17 cellular contexts compared by ENCODE assay signal in genomic region chr9:35566417-35566816, GRCh38. TPM values are rescaled to one million over a fixed set of nuclear protein-coding genes. Genes with fewer than 3 reads are reported as not detected.
DNase-seq lines count a peak whose midpoint lies in the region; ATAC-seq and TF ChIP-seq lines count a peak whose summit lies in the region.
"Had no signal": no experiment of that assay in that cellular context is flagged by ENCODE, and none has a peak within 500 bp of the region (broad histone marks: within the 10 kb centered on the region; RNA-seq: fewer than 3 reads in every experiment).

No MANE protein-coding gene starts in this region.

- H3K4ac ChIP-seq in H9 (ENCODE audit: low read depth, low read length), result no peak overlapping the region

- H3K27me3 Mint-ChIP-seq in H9 (ENCODE audit: low read depth), result no peaks in the 10 kb centered on the region

- H3K4me3 ChIP-seq in AG09309 (ENCODE audit: control insufficient read depth, low read depth, low read length), result no peak overlapping the region
- H3K4me3 ChIP-seq: cardiac muscle cell, hepatocyte, thoracic aorta had no signal

- no peak overlapping the region for H3K18ac ChIP-seq in H9 (ENCODE audit: insufficient read length, low read depth, low read length)

- H3K79me2 ChIP-seq in H9 (ENCODE audit: insufficient read depth, low read length), result no peaks in the 10 kb centered on the region
- H3K79me2 ChIP-seq: hepatocyte had no signal

- peaks cover 8 to 12% of the 10 kb centered on the region in 2 experiments for H3K4me1 Mint-ChIP-seq in H9

- no peaks in the 10 kb centered on the region for H3K36me3 Mint-ChIP-seq in H9 (ENCODE audit: insufficient read depth in 1 of 3, low read depth in 3 of 3)

- no peaks in the 10 kb centered on the region for H3K27me3 ChIP-seq in H9 (ENCODE audit: insufficient read depth, low read length)
- H3K27me3 ChIP-seq: BE2C, cardiac muscle cell, hepatocyte had no signal

- H4K20me1 ChIP-seq in H9 (ENCODE audit: control insufficient read depth, insufficient read depth, insufficient read length), result no peaks in the 10 kb centered on the region

- DNase-seq in AG09309 (ENCODE audit: low read depth), result peak; percentile 23
- no peak for DNase-seq in H9
- DNase-seq in SW480 (ENCODE audit: low spot score), result peak; percentile 65
- DNase-seq in hepatic stellate cell (ENCODE audit: low spot score), result peak; percentile 54
- no peak for DNase-seq in COLO829 (ENCODE audit: low spot score)
- DNase-seq in GOT3 (lab: John Stamatoyannopoulos, UW), result no peak
- no peak for DNase-seq in RWPE1 (ENCODE audit: low spot score)
- DNase-seq: activated naive CD4-positive, alpha-beta T cell treated with anti-CD3 and anti-CD28 coated beads for 36 hours; BE2C; DMS79; left colon; NCI-H2107; SIG-M5 had no signal

- H3K4me2 ChIP-seq in H9 (ENCODE audit: insufficient read depth, insufficient read length, low read length), result no peak overlapping the region
- H3K4me2 ChIP-seq: hepatocyte had no signal

- H4K91ac ChIP-seq in H9 (ENCODE audit: insufficient read length, low read depth, low read length), result no peak overlapping the region

- no peak overlapping the region for H3K4me3 Mint-ChIP-seq in H9
- H3K4me3 Mint-ChIP-seq: activated naive CD4-positive, alpha-beta T cell treated with anti-CD3 and anti-CD28 coated beads for 36 hours had no signal

- no peak for ATAC-seq in HG03159 (IDR thresholded peaks at IDR 0.05; ENCODE audit: unreplicated experiment)
- ATAC-seq: left colon had no signal

- H2BK12ac ChIP-seq in H9 (ENCODE audit: insufficient read length, low read depth, low read length), result no peak overlapping the region

- POLR2A ChIA-PET in RWPE1 (lab: Yijun Ruan, JAX; ENCODE audit: low non-redundant PET), result no interaction called here

- H3K9me3 ChIP-seq in H9 (ENCODE audit: control insufficient read depth, low read depth, low read length), result no peaks in the 10 kb centered on the region
- H3K9me3 ChIP-seq: BE2C, thoracic aorta had no signal

- H3K4me1 ChIP-seq in H9 (ENCODE audit: insufficient read depth, low read length), result no peaks in the 10 kb centered on the region
- H3K4me1 ChIP-seq: BE2C had no signal

- H2BK20ac ChIP-seq in H9 (ENCODE audit: low read depth, low read length, poor library complexity, severe bottlenecking), result no peak overlapping the region

- H2AFZ ChIP-seq in H9 (ENCODE audit: low read length), result no peak overlapping the region
- H2AFZ ChIP-seq: hepatocyte had no signal

- no peak overlapping the region for H3K14ac ChIP-seq in H9 (ENCODE audit: insufficient read depth, low read length)

- no CpG with 5 or more reads among the region's 2 CpGs for WGBS in H9 (ENCODE audit: extremely low coverage, insufficient read length, low lambda C conversion rate)

- no peak overlapping the region for H2AK5ac ChIP-seq in H9 (ENCODE audit: insufficient read length, low read length)

- no peak overlapping the region for H2BK120ac ChIP-seq in H9 (ENCODE audit: low read depth, low read length, poor library complexity, severe bottlenecking)

- TF ChIP-seq CTCF in AG09309 (IDR thresholded peaks at IDR 0.05; ENCODE audit: control insufficient read depth, insufficient read depth, low read depth, low read length, missing control alignments), result peak; percentile 19
- peak; percentile 24; the same call in 2 of the 3 replicates for TF ChIP-seq CTCF in H9 (conservative IDR thresholded peaks at IDR 0.05)
- no peak for TF ChIP-seq CTCF in RWPE1 (conservative IDR thresholded peaks at IDR 0.05; ENCODE audit: low read depth)

- no peaks in the 10 kb centered on the region for H3K79me1 ChIP-seq in H9 (ENCODE audit: insufficient read depth, low read depth, low read length, poor library complexity, severe bottlenecking)

- no peak overlapping the region for H3K27ac Mint-ChIP-seq in H9

- H2BK15ac ChIP-seq in H9 (ENCODE audit: low read depth, low read length), result no peak overlapping the region

- no peak overlapping the region for H3K23ac ChIP-seq in H9 (ENCODE audit: insufficient read length, low read depth, low read length)

- no peak overlapping the region for H3K9ac ChIP-seq in H9 (ENCODE audit: extremely low read depth, insufficient read length, low read length)

- CTCF ChIA-PET in RWPE1 (lab: Yijun Ruan, JAX), result interaction anchor here (0.7 kb wide), 1 partner anchor 622 kb away, joined by 3 read pairs; no protein-coding TSS in a partner anchor

- no peak overlapping the region for H4K8ac ChIP-seq in H9 (replicated peaks; ENCODE audit: insufficient read length, low read depth, low read length)

- no peak overlapping the region for H2BK5ac ChIP-seq in H9 (ENCODE audit: insufficient read length, low read length)

- no peak overlapping the region for H3K27ac ChIP-seq in H9 (ENCODE audit: insufficient read length, low read depth, low read length)
- no peak overlapping the region for H3K27ac ChIP-seq in RWPE1
- H3K27ac ChIP-seq: cardiac muscle cell, hepatocyte had no signal

- H4K5ac ChIP-seq in H9 (ENCODE audit: insufficient read length, low read depth, low read length), result no peak overlapping the region

- no peak overlapping the region for H3K56ac ChIP-seq in H9 (ENCODE audit: insufficient read length, low read depth, low read length)

- H3K9me3 Mint-ChIP-seq in H9, result no peaks in the 10 kb centered on the region
- H3K9me3 Mint-ChIP-seq: activated naive CD4-positive, alpha-beta T cell treated with anti-CD3 and anti-CD28 coated beads for 36 hours had no signal

- no peak overlapping the region for H3T11ph ChIP-seq in H9 (ENCODE audit: low read length)

- no peaks in the 10 kb centered on the region for H3K23me2 ChIP-seq in H9 (ENCODE audit: insufficient read length, low read depth, low read length, poor library complexity, severe bottlenecking)

RNA-seq across cellular contexts. Expression of gene TESK1, which starts 38.6 kb away (rescaled TPM):
- 28.1 and 28.6 TPM in 2 replicates for total RNA-seq in H9 (2021)

RNA-seq across cellular contexts. Expression of gene CD72, which starts 51.8 kb away (rescaled TPM):
- total RNA-seq in H9 (2021), result 3.3 and 3.9 TPM in 2 replicates

Comparison
In these comparisons a context has a peak if more than half of its experiments do, and no peak if none do; other contexts are left out.
1. DNase-seq: peak in AG09309 (single experiment), SW480 (single experiment) and hepatic stellate cell (single experiment); none in H9 (single experiment), COLO829 (single experiment), GOT3 (single experiment) and RWPE1 (single experiment).